Comparison of ENCODE assay signal across 2 cellular contexts in genomic region chr22:30228509-30229359, GRCh38.
TF ChIP-seq lines count a peak whose summit lies in the region.

No MANE protein-coding gene starts in this region.

TF ChIP-seq in HEK293, 187 proteins besides CTCF, POLR2A, EP300 and RAD21 (continues in another document):
- TF ChIP-seq ZNF280D (tag by site-specific recombination; IDR thresholded peaks at IDR 0.05) (no peak), ZFHX2 (tag by site-specific recombination; conservative IDR thresholded peaks at IDR 0.05) (no peak), ZNF555 (tag by site-specific recombination; conservative IDR thresholded peaks at IDR 0.05) (no peak), TSHZ1 (tag by site-specific recombination; IDR thresholded peaks at IDR 0.05; ENCODE audit: borderline replicate concordance) (no peak), SCRT1 (tag by site-specific recombination; IDR thresholded peaks at IDR 0.05; ENCODE audit: borderline replicate concordance) (no peak), PRDM6 (tag by site-specific recombination; IDR thresholded peaks at IDR 0.05) (no peak), ZNF18 (tag by site-specific recombination; IDR thresholded peaks at IDR 0.05) (no peak), ZNF211 (tag by site-specific recombination; IDR thresholded peaks at IDR 0.05; ENCODE audit: low read depth) (no peak), ZNF670 (tag by site-specific recombination; IDR thresholded peaks at IDR 0.05; ENCODE audit: low read depth) (no peak), PRDM1 (tag by site-specific recombination; IDR thresholded peaks at IDR 0.05) (no peak), BCL11B (tag by site-specific recombination; IDR thresholded peaks at IDR 0.05; ENCODE audit: low read depth) (no peak), ZNF362 (tag by site-specific recombination; IDR thresholded peaks at IDR 0.05) (peak; percentile 72), OSR2 (tag by site-specific recombination; IDR thresholded peaks at IDR 0.05) (no peak; the same call in 1 of the 2 replicates), ZNF146 (tag by site-specific recombination; IDR thresholded peaks at IDR 0.05) (peak; percentile 84), ZNF707 (tag by site-specific recombination; IDR thresholded peaks at IDR 0.05) (no peak), ZNF2 (tag by site-specific recombination; IDR thresholded peaks at IDR 0.05) (no peak), ZNF16 (tag by site-specific recombination; IDR thresholded peaks at IDR 0.05; ENCODE audit: low read depth) (no peak)

TF ChIP-seq in HepG2, 621 proteins besides CTCF, POLR2A, EP300 and RAD21:
- TF ChIP-seq ZNF687 (CRISPR knock-in tag; IDR thresholded peaks at IDR 0.05) (peak; percentile 29; the same call in 1 of the 2 replicates), ZNF792 (CRISPR knock-in tag; IDR thresholded peaks at IDR 0.05) (no peak), ZFP36 (IDR thresholded peaks at IDR 0.05; ENCODE audit: borderline replicate concordance, low read depth, low read length, partially characterized antibody) (no peak)
